Comparison of ENCODE assay signal across 1 cellular context in genomic region chr1:12460911-12461621, GRCh38.
TF ChIP-seq lines count a peak whose summit lies in the region.

No MANE protein-coding gene starts in this region.

TF ChIP-seq in K562, 482 proteins besides CTCF, POLR2A, EP300 and RAD21 (continued from another document and continues in another):
- TF ChIP-seq ZNF318 (IDR thresholded peaks at IDR 0.05; ENCODE audit: borderline replicate concordance in 1 of 2, low read depth in 1 of 2) (no peak), ZNF407 (IDR thresholded peaks at IDR 0.05; ENCODE audit: low read depth) (no peak), NFE2L1 (tag; IDR thresholded peaks at IDR 0.05; ENCODE audit: borderline replicate concordance, low read depth) (no peak), ZNF311 (CRISPR knock-in tag; IDR thresholded peaks at IDR 0.05) (peak; percentile 13; the same call in 1 of the 2 replicates), SAFB2 (IDR thresholded peaks at IDR 0.05; ENCODE audit: borderline replicate concordance, low read depth, low read length, severe bottlenecking) (no peak), ZBTB49 (CRISPR knock-in tag; IDR thresholded peaks at IDR 0.05; ENCODE audit: borderline replicate concordance) (no peak), POLR2AphosphoS2 (IDR thresholded peaks at IDR 0.05; ENCODE audit: low read length) (no peak), TCF15 (CRISPR knock-in tag; IDR thresholded peaks at IDR 0.05) (no peak), ZZZ3 (IDR thresholded peaks at IDR 0.05) (no peak), CSDE1 (IDR thresholded peaks at IDR 0.05) (no peak), KAT8 (IDR thresholded peaks at IDR 0.05; ENCODE audit: low read depth) (no peak), HMG20A (CRISPR knock-in tag; conservative IDR thresholded peaks at IDR 0.05) (no peak), KDM4B (IDR thresholded peaks at IDR 0.05; ENCODE audit: borderline replicate concordance in 2 of 2, low read depth in 1 of 2) (no peak), ZFPM2 (CRISPR knock-in tag; IDR thresholded peaks at IDR 0.05) (no peak), ELK1 (CRISPR knock-in tag; IDR thresholded peaks at IDR 0.05) (no peak), ZNF511 (CRISPR knock-in tag; IDR thresholded peaks at IDR 0.05) (no peak), SRSF3 (IDR thresholded peaks at IDR 0.05; ENCODE audit: insufficient read depth, low read length) (no peak), DNMT1 (IDR thresholded peaks at IDR 0.05) (no peak), ATF1 (CRISPR knock-in tag; IDR thresholded peaks at IDR 0.05) (no peak), ATF1 (tag; IDR thresholded peaks at IDR 0.05) (no peak), ARNT (IDR thresholded peaks at IDR 0.05) (0 out of 4 replicates have a peak, but pooled peaks of 1 of the 2 experiments have one; percentile 49), ZNF121 (CRISPR knock-in tag; conservative IDR thresholded peaks at IDR 0.05) (no peak), ZNF785 (CRISPR knock-in tag; IDR thresholded peaks at IDR 0.05) (no peak), ARID2 (IDR thresholded peaks at IDR 0.05) (no peak), NR2C2 (CRISPR knock-in tag; IDR thresholded peaks at IDR 0.05) (no peak), NR2C2 (tag; IDR thresholded peaks at IDR 0.05) (no peak), NBN (IDR thresholded peaks at IDR 0.05; ENCODE audit: low read depth) (no peak), PHB (CRISPR knock-in tag; IDR thresholded peaks at IDR 0.05) (no peak), ZNF174 (CRISPR knock-in tag; IDR thresholded peaks at IDR 0.05) (no peak), ZNF780A (CRISPR knock-in tag; IDR thresholded peaks at IDR 0.05) (no peak), DMBX1 (CRISPR knock-in tag; IDR thresholded peaks at IDR 0.05; ENCODE audit: borderline replicate concordance) (peak; percentile 75; the same call in 1 of the 2 replicates), ARHGAP35 (IDR thresholded peaks at IDR 0.05; ENCODE audit: partially characterized antibody) (no peak), HDAC3 (IDR thresholded peaks at IDR 0.05; ENCODE audit: borderline replicate concordance, partially characterized antibody) (no peak), E2F1 (CRISPR knock-in tag; IDR thresholded peaks at IDR 0.05) (no peak), MXD1 (CRISPR knock-in tag; IDR thresholded peaks at IDR 0.05; ENCODE audit: borderline replicate concordance, poor library complexity, severe bottlenecking) (no peak), RBM14 (IDR thresholded peaks at IDR 0.05; ENCODE audit: borderline replicate concordance, insufficient read depth, low read depth, low read length) (no peak), ZNF655 (CRISPR knock-in tag; IDR thresholded peaks at IDR 0.05) (no peak)
